Comparison of ENCODE assay signal across 24 cellular contexts in genomic region chr1:171350579-171350978, GRCh38. TPM values are rescaled to one million over a fixed set of nuclear protein-coding genes. Genes with fewer than 3 reads are reported as not detected.
DNase-seq lines count a peak whose midpoint lies in the region; ATAC-seq, FAIRE-seq and TF ChIP-seq lines count a peak whose summit lies in the region.
"Had no signal": no experiment of that assay in that cellular context is flagged by ENCODE, and none has a peak within 500 bp of the region (broad histone marks: within the 10 kb centered on the region; RNA-seq: fewer than 3 reads in every experiment).

No MANE protein-coding gene starts in this region.

- H3K4me3 ChIP-seq in H1 (ENCODE audit: extremely low read depth in 1 of 4, insufficient read depth in 2 of 4, low read depth in 3 of 4, low read length in 4 of 4) (no peak overlapping the region), lower lobe of right lung (no peak overlapping the region), Peyer's patch (no peak overlapping the region), transverse colon (no peak overlapping the region)
- H3K4me3 ChIP-seq: BLaER1 had no signal

- no peak for TF ChIP-seq CTCF in H1 (IDR thresholded peaks at IDR 0.05; ENCODE audit: control extremely low read depth in 1 of 3, insufficient read depth in 1 of 3, low read depth in 1 of 3, low read length in 3 of 3)
- no peak for TF ChIP-seq CTCF in lower lobe of right lung (IDR thresholded peaks at IDR 0.05)
- TF ChIP-seq CTCF in Peyer's patch (IDR thresholded peaks at IDR 0.05), result no peak
- no peak for TF ChIP-seq CTCF in transverse colon (IDR thresholded peaks at IDR 0.05)

- H3K56ac ChIP-seq in H1 (replicated peaks; ENCODE audit: insufficient read length, low read depth, low read length), result no peak overlapping the region

- no peak overlapping the region for H2AFZ ChIP-seq in H1 (ENCODE audit: low read length)

- no peak overlapping the region for H2BK120ac ChIP-seq in H1 (replicated peaks; ENCODE audit: low read depth, low read length)

- no peaks in the 10 kb centered on the region for H3K79me1 ChIP-seq in H1 (ENCODE audit: low read depth, low read length)

- no peak overlapping the region for H3K27ac ChIP-seq in H1 (ENCODE audit: low read depth, low read length)
- no peak overlapping the region for H3K27ac ChIP-seq in lower lobe of right lung
- H3K27ac ChIP-seq in Peyer's patch, result no peak overlapping the region
- no peak overlapping the region for H3K27ac ChIP-seq in transverse colon
- H3K27ac ChIP-seq: BLaER1 had no signal

- ATAC-seq in lower lobe of right lung, result peak; percentile 41 to 66
- ATAC-seq in HG03196 (IDR thresholded peaks at IDR 0.05; ENCODE audit: unreplicated experiment), result no peak
- ATAC-seq: CD8-positive, alpha-beta T cell had no signal

- no peak overlapping the region for H2AK5ac ChIP-seq in H1 (ENCODE audit: low read depth, low read length)

- H2BK5ac ChIP-seq in H1 (ENCODE audit: low read depth, low read length), result no peak overlapping the region

- in situ Hi-C loops in transverse colon (cut with MboI; ENCODE audit: low pct_ligation_motif_present in 1 of 4, low pct_unique_long_range_greater_than_20kb in 1 of 4, low sequenced_read_pairs in 3 of 4), result no loop called here

- intact Hi-C loops in lower lobe of right lung (cut with DNase I) (no loop called here), transverse colon (cut with DNase I; ENCODE audit: low total_unique reads) (no loop called here)

- H3K4me1 ChIP-seq in H1 (replicated peaks in 1 of 4; ENCODE audit: control insufficient read depth in 3 of 4, insufficient read depth in 4 of 4, low read length in 3 of 4) (peaks cover 0 to 5% (median 0%) of the 10 kb centered on the region in 4 experiments; a peak in 2 of 7 replicates), lower lobe of right lung (no peaks in the 10 kb centered on the region), Peyer's patch (no peaks in the 10 kb centered on the region), transverse colon (no peaks in the 10 kb centered on the region)
- H3K4me1 ChIP-seq: BE2C, BLaER1, Caco-2 had no signal

- H3K9me3 ChIP-seq in H1 (ENCODE audit: insufficient read depth in 2 of 2, low read depth in 1 of 2, low read length in 1 of 2), result 0 out of 4 replicates have a peak, but pooled peaks cover 0 to 2% of the 10 kb centered on the region in 2 experiments
- no peaks in the 10 kb centered on the region for H3K9me3 ChIP-seq in lower lobe of right lung
- H3K9me3 ChIP-seq in Peyer's patch, result no peaks in the 10 kb centered on the region
- H3K9me3 ChIP-seq in transverse colon, result no peaks in the 10 kb centered on the region
- H3K9me3 ChIP-seq: BE2C had no signal

- H3K9ac ChIP-seq in H1 (replicated peaks in 1 of 4; ENCODE audit: extremely low read depth in 1 of 4, low read depth in 3 of 4, low read length in 3 of 4), result no peak overlapping the region
- H3K9ac ChIP-seq: BLaER1 had no signal

- CTCF ChIA-PET in H1 (lab: Charles Lee; ENCODE audit: partially characterized antibody), result interaction anchor here (2.4 kb wide), 1 partner anchor 10 kb away, joined by 9 read pairs; no protein-coding TSS in a partner anchor

- no peak overlapping the region for H3K4ac ChIP-seq in H1 (replicated peaks; ENCODE audit: insufficient read length, low read depth, low read length)

- H3K27me3 ChIP-seq in H1 (replicated peaks in 1 of 4; ENCODE audit: control insufficient read depth in 3 of 4, extremely low read depth in 1 of 4, insufficient read depth in 3 of 4, low read length in 3 of 4), result no peaks in the 10 kb centered on the region
- H3K27me3 ChIP-seq in lower lobe of right lung (ENCODE audit: low read depth), result no peaks in the 10 kb centered on the region
- no peaks in the 10 kb centered on the region for H3K27me3 ChIP-seq in Peyer's patch
- H3K27me3 ChIP-seq in transverse colon, result no peaks in the 10 kb centered on the region
- H3K27me3 ChIP-seq: BE2C, BLaER1 had no signal

- DNase-seq in CD1c-positive myeloid dendritic cell (ENCODE audit: extremely low spot score) (peak; percentile 26), MV-4-11 (lab: John Stamatoyannopoulos, UW) (peak; percentile 24), H1 (ENCODE audit: low read depth in 1 of 2, low spot score in 2 of 2) (no peak), lower lobe of right lung (no peak), Peyer's patch (no peak), transverse colon (no peak), erythroblast (lab: John Stamatoyannopoulos, UW) (no peak)
- DNase-seq: 8988T; ACHN; BE2C; C1 segment of cervical spinal cord; Caco-2; Calu3; CD4-positive, alpha-beta T cell; CD8-positive, alpha-beta T cell; DMS79 treated with DMSO at 0.1 percent for 48 hours; GF-D8 had no signal

- no peak overlapping the region for H2BK12ac ChIP-seq in H1 (ENCODE audit: low read depth, low read length)

- no peak overlapping the region for H3K14ac ChIP-seq in H1 (ENCODE audit: insufficient read length)

- H3K4me2 ChIP-seq in H1 (ENCODE audit: insufficient read depth in 1 of 2, low read depth in 2 of 2, low read length in 2 of 2), result no peak overlapping the region
- H3K4me2 ChIP-seq: BLaER1 had no signal

- no peaks in the 10 kb centered on the region for H3K79me2 ChIP-seq in H1 (ENCODE audit: control insufficient read depth in 1 of 2, insufficient read depth in 2 of 2, low read length in 2 of 2)

- no peak overlapping the region for H4K5ac ChIP-seq in H1 (ENCODE audit: insufficient read length, low read depth, low read length)

- POLR2A ChIA-PET in H1 (lab: Charles Lee; ENCODE audit: partially characterized antibody), result no interaction called here

- peaks cover 1% of the 10 kb centered on the region; the same call in 1 of the 2 replicates for H3K23me2 ChIP-seq in H1 (ENCODE audit: low read depth, low read length)

- H3K23ac ChIP-seq in H1 (ENCODE audit: insufficient read length), result no peak overlapping the region

- TF ChIP-seq EP300 in H1 (IDR thresholded peaks at IDR 0.05; ENCODE audit: borderline replicate concordance in 1 of 2, low read depth in 2 of 2, low read length in 2 of 2), result no peak
- TF ChIP-seq EP300 in transverse colon (IDR thresholded peaks at IDR 0.05; ENCODE audit: low read depth), result no peak

- H2BK20ac ChIP-seq in H1 (ENCODE audit: low read length), result no peak overlapping the region

- no peaks in the 10 kb centered on the region for H4K20me1 ChIP-seq in H1 (replicated peaks in 1 of 2; ENCODE audit: control insufficient read depth in 1 of 2, insufficient read depth in 2 of 2, low read length in 2 of 2)
- H4K20me1 ChIP-seq: BLaER1 had no signal

- TF ChIP-seq POLR2A in H1 (IDR thresholded peaks at IDR 0.05; ENCODE audit: control extremely low read depth in 1 of 2, low read depth in 2 of 2, low read length in 2 of 2) (no peak), Peyer's patch (IDR thresholded peaks at IDR 0.05) (no peak), transverse colon (IDR thresholded peaks at IDR 0.05) (no peak), erythroblast (IDR thresholded peaks at IDR 0.05; ENCODE audit: low read length) (no peak)

- H3K36me3 ChIP-seq in H1 (ENCODE audit: control insufficient read depth in 2 of 4, insufficient read depth in 4 of 4, low read length in 3 of 4) (no peaks in the 10 kb centered on the region), lower lobe of right lung (no peaks in the 10 kb centered on the region), Peyer's patch (no peaks in the 10 kb centered on the region), transverse colon (no peaks in the 10 kb centered on the region)
- H3K36me3 ChIP-seq: BE2C, BLaER1 had no signal

- H4K91ac ChIP-seq in H1 (replicated peaks; ENCODE audit: insufficient read length, low read length), result no peak overlapping the region

- 0 out of 2 replicates have a peak overlapping the region, but pooled peaks have one; percentile 28 for H4K8ac ChIP-seq in H1 (ENCODE audit: extremely low read depth, insufficient read depth, low read length)

- no peak overlapping the region for H2BK15ac ChIP-seq in H1 (ENCODE audit: low read length)

- TF ChIP-seq RAD21 in H1 (IDR thresholded peaks at IDR 0.05 in 1 of 2, conservative IDR thresholded peaks at IDR 0.05 in 1 of 2; ENCODE audit: low read depth in 2 of 2, low read length in 2 of 2), result no peak

- no peak overlapping the region for H3K18ac ChIP-seq in H1 (ENCODE audit: extremely low read depth, low read length)

- no peak for FAIRE-seq in H1 (lab: Jason Lieb, UNC)
- FAIRE-seq: A204.1, D721Med, G401.6, GM12891, GM18507 had no signal

TF ChIP-seq in H1, 55 proteins besides CTCF, POLR2A, EP300 and RAD21 (continues in another document):
- no peak for TF ChIP-seq BRCA1 (IDR thresholded peaks at IDR 0.05; ENCODE audit: low read depth, low read length)
- TF ChIP-seq NRF1 (IDR thresholded peaks at IDR 0.05; ENCODE audit: low read depth, low read length), result no peak
- TF ChIP-seq CTBP2 (IDR thresholded peaks at IDR 0.05; ENCODE audit: borderline replicate concordance, insufficient read depth, insufficient read length, low read length), result no peak
- no peak for TF ChIP-seq HDAC2 (IDR thresholded peaks at IDR 0.05; ENCODE audit: borderline replicate concordance in 1 of 2, low read depth in 2 of 2, low read length in 2 of 2)
- no peak for TF ChIP-seq GABPA (IDR thresholded peaks at IDR 0.05; ENCODE audit: borderline replicate concordance, insufficient read depth, low read length)
- no peak for TF ChIP-seq MAX (IDR thresholded peaks at IDR 0.05)
- TF ChIP-seq MAFK (IDR thresholded peaks at IDR 0.05; ENCODE audit: low read depth, low read length), result no peak
- TF ChIP-seq CBX5 (IDR thresholded peaks at IDR 0.05; ENCODE audit: low read depth, low read length), result no peak
- TF ChIP-seq RNF2 (IDR thresholded peaks at IDR 0.05; ENCODE audit: borderline replicate concordance, low read depth, low read length, missing control alignments, poor library complexity, severe bottlenecking), result no peak
- no peak for TF ChIP-seq EZH2 (IDR thresholded peaks at IDR 0.05; ENCODE audit: low read depth, low read length, severe bottlenecking)
- TF ChIP-seq KDM4A (IDR thresholded peaks at IDR 0.05; ENCODE audit: low read depth, low read length, severe bottlenecking), result no peak

RNA-seq across cellular contexts. Expression of gene FMO4, which starts 36.6 kb away (rescaled TPM):
- total RNA-seq in H1 (2021; fragmentation: NEBNext Ultra II Directional; extraction: Animal tissue kit (Norgen Biotek cat#: 25700)), result 2.2 and 2.3 TPM in 2 replicates
- 0.88 and 1.5 TPM in 2 replicates for polyA plus RNA-seq in H1 (2011; rRNA removed)
- 2.0 TPM for polyA plus RNA-seq in H1 (2011; cell fraction: cytosol; rRNA removed)
- polyA plus RNA-seq in H1 (2011; cell fraction: nucleus; rRNA removed), result 0.86 TPM
- 1.3 to 1.7 TPM (median 1.4 TPM) in 4 replicates for polyA plus RNA-seq in H1 (2012, experiment 1 of 2)
- 0.62 TPM for polyA plus RNA-seq in H1 (2012, experiment 2 of 2)
- 2.1 TPM for polyA plus RNA-seq in H1 (2013, experiment 1 of 2)
- 1.9 TPM for polyA plus RNA-seq in H1 (2013, experiment 2 of 2)
- 1.4 and 1.9 TPM in 2 replicates for polyA minus RNA-seq in H1 (2011; rRNA and poly(A)+ RNA removed)
- polyA minus RNA-seq in H1 (2011; cell fraction: cytosol; rRNA and poly(A)+ RNA removed), result 2.1 TPM
- 3.4 TPM for polyA minus RNA-seq in H1 (2011; cell fraction: nucleus; rRNA and poly(A)+ RNA removed)
- total RNA-seq in lower lobe of right lung (5.9 TPM), Peyer's patch (10 to 100 TPM in 3 of 4 donors, 1 to 10 TPM in 1; 9.9 to 33.8 (median 23.1) TPM), transverse colon (100 to 1,000 TPM in 1 of 4 donors, 10 to 100 TPM in 1, 1 to 10 TPM in 1, under 1 TPM in 1; 1.00 to 178 (median 17.6) TPM)

Comparison
In these comparisons a context has a peak if more than half of its experiments do, and no peak if none do; other contexts are left out.
1. DNase-seq: peak in CD1c-positive myeloid dendritic cell (single experiment) and MV-4-11 (single experiment); none in H1 (0 of 2), lower lobe of right lung (single experiment), Peyer's patch (0 of 3), transverse colon (single experiment) and erythroblast (0 of 2).